ENCODE assay signal across 8 cellular contexts in genomic region chr2:70948350-70949003, GRCh38. TPM values are rescaled to one million over a fixed set of nuclear protein-coding genes. Genes with fewer than 3 reads are reported as not detected.
DNase-seq lines count a peak whose midpoint lies in the region; ATAC-seq and TF ChIP-seq lines count a peak whose summit lies in the region.

No MANE protein-coding gene starts in this region.

- peak; percentile 82 for ATAC-seq in GM19351 (IDR thresholded peaks at IDR 0.05; ENCODE audit: unreplicated experiment)
- peak; percentile 94 to 96 for ATAC-seq in activated T-cell treated with anti-CD3 and anti-CD28 coated beads, Interleukin-2, amount 50 U/mL, for 72 hours (replicated peaks in 1 of 2)
- peak; percentile 95 for ATAC-seq in stimulated activated naive CD8-positive, alpha-beta T cell treated with anti-CD3 and anti-CD28 coated beads, Interleukin-15, Interleukin-2, amounts not matched to agents 100 U/mL and 50 U/mL, for 24 hours

- H3K9me2 ChIP-seq in PC-9 (ENCODE audit: insufficient read depth): no peaks in the 10 kb centered on the region

- POLR2A ChIA-PET in PC-9 (lab: Charles Lee; ENCODE audit: unreplicated experiment): interaction anchor here (0.7 kb wide), 1 partner anchor 29 kb away, joined by 3 read pairs; no protein-coding TSS in a partner anchor

- no peaks in the 10 kb centered on the region; the same call in 1 of the 2 replicates for H3F3A ChIP-seq in PC-9 (ENCODE audit: insufficient read depth, low read depth)

- CTCF ChIA-PET in PC-9 (lab: Charles Lee): interaction anchor here (0.5 to 3.9 kb wide), 6 partner anchors 11 to 1916 kb away, joined by 3 to 23 read pairs (median 4); no protein-coding TSS in a partner anchor

- H3K4me3 ChIP-seq in BE2C (ENCODE audit: low read depth, low read length) (peak overlapping the region; percentile 49), HUES48 (ENCODE audit: low read depth, low read length) (peak overlapping the region; percentile 49), PC-9 (peak overlapping the region; percentile 45; the same call in 1 of the 2 replicates), fibroblast of pulmonary artery (replicated peaks; ENCODE audit: low read depth, low read length) (peak overlapping the region; percentile 43)

- H2AFZ ChIP-seq in PC-9: peak overlapping the region; percentile 82

- H3K36me3 ChIP-seq in BE2C (no peaks in the 10 kb centered on the region), HUES48 (ENCODE audit: control insufficient read depth, insufficient read depth, low read length) (no peaks in the 10 kb centered on the region), PC-9 (ENCODE audit: low read depth) (no peaks in the 10 kb centered on the region)

- peaks cover 21% of the 10 kb centered on the region for H3K4me1 Mint-ChIP-seq in activated T-cell treated with anti-CD3 and anti-CD28 coated beads, Interleukin-2, amount 50 U/mL, for 72 hours (ENCODE audit: low read depth)
- peaks cover 45% of the 10 kb centered on the region for H3K4me1 Mint-ChIP-seq in neural crest cell

- no peaks in the 10 kb centered on the region for H4K20me1 ChIP-seq in PC-9 (ENCODE audit: insufficient read depth)

- no peaks in the 10 kb centered on the region for H3K4me1 ChIP-seq in BE2C
- peaks cover 5% of the 10 kb centered on the region for H3K4me1 ChIP-seq in HUES48 (ENCODE audit: control insufficient read depth, insufficient read depth, low read length)
- H3K4me1 ChIP-seq in PC-9 (replicated peaks; ENCODE audit: insufficient read depth): peaks cover 7% of the 10 kb centered on the region; the same call in 1 of the 2 replicates

- H3K9ac ChIP-seq in HUES48 (ENCODE audit: low read depth, low read length): no peak overlapping the region

- no peak overlapping the region for H3K27ac Mint-ChIP-seq in activated T-cell treated with anti-CD3 and anti-CD28 coated beads, Interleukin-2, amount 50 U/mL, for 72 hours
- peak overlapping the region; percentile 93 for H3K27ac Mint-ChIP-seq in neural crest cell (ENCODE audit: unreplicated experiment)

- H3K27ac ChIP-seq in HUES48 (ENCODE audit: low read depth, low read length) (no peak overlapping the region), PC-9 (no peak overlapping the region)

- H3K79me2 ChIP-seq in PC-9 (ENCODE audit: low read depth): no peaks in the 10 kb centered on the region

- DNase-seq in BE2C (peak; percentile 77), PC-9 (peak in 1 of 2 experiments; percentile 70), fibroblast of pulmonary artery (ENCODE audit: low read depth) (peak; percentile 76), neural crest cell (ENCODE audit: low read depth, low spot score) (peak; percentile 87)
- peak; percentile 84 to 86 for DNase-seq in activated T-cell treated with anti-CD3 and anti-CD28 coated beads, Interleukin-2, amount 50 U/mL, for 72 hours
- peak; percentile 89 for DNase-seq in stimulated activated naive CD8-positive, alpha-beta T cell treated with anti-CD3 and anti-CD28 coated beads, Interleukin-15, Interleukin-2, amounts not matched to agents 100 U/mL and 50 U/mL, for 24 hours

- no peaks in the 10 kb centered on the region for H3K36me3 Mint-ChIP-seq in activated T-cell treated with anti-CD3 and anti-CD28 coated beads, Interleukin-2, amount 50 U/mL, for 72 hours (ENCODE audit: insufficient read depth in 2 of 2)
- H3K36me3 Mint-ChIP-seq in neural crest cell (ENCODE audit: low read depth): no peaks in the 10 kb centered on the region

- H3K9me3 Mint-ChIP-seq in activated T-cell treated with anti-CD3 and anti-CD28 coated beads, Interleukin-2, amount 50 U/mL, for 72 hours: no peaks in the 10 kb centered on the region
- H3K9me3 Mint-ChIP-seq in neural crest cell: no peaks in the 10 kb centered on the region

- intact Hi-C loops in PC-9 (cut with micrococcal nuclease; ENCODE audit: unreplicated experiment): loop anchor here (1.0 to 5.0 kb wide), 3 partner anchors 28 to 646 kb away; partner anchors contain the start of gene FAM136A

- BruUV-seq in PC-9 (replicated peaks; lab: Mats Ljungman, UMichigan): no TSS peak

- peak overlapping the region; percentile 74 for H3K4me2 ChIP-seq in PC-9

- no peaks in the 10 kb centered on the region for H3K9me3 ChIP-seq in BE2C
- no peaks in the 10 kb centered on the region for H3K9me3 ChIP-seq in HUES48 (ENCODE audit: control insufficient read depth, insufficient read depth, low read length)
- H3K9me3 ChIP-seq in PC-9 (ENCODE audit: insufficient read depth, low read depth): no peaks in the 10 kb centered on the region

- H3K27me3 ChIP-seq in BE2C (no peaks in the 10 kb centered on the region), HUES48 (ENCODE audit: control insufficient read depth, insufficient read depth, low read length) (peaks cover 56% of the 10 kb centered on the region), PC-9 (ENCODE audit: insufficient read depth, low read depth) (no peaks in the 10 kb centered on the region)

- TF ChIP-seq CTCF in BE2C (IDR thresholded peaks at IDR 0.05; ENCODE audit: low read depth, low read length) (peak; percentile 73), PC-9 (conservative IDR thresholded peaks at IDR 0.05) (peak; percentile 86), fibroblast of pulmonary artery (IDR thresholded peaks at IDR 0.05; ENCODE audit: low read length, missing control alignments) (peak; percentile 87), neural crest cell (conservative IDR thresholded peaks at IDR 0.05) (peak; percentile 91)

- H3K27me3 Mint-ChIP-seq in activated T-cell treated with anti-CD3 and anti-CD28 coated beads, Interleukin-2, amount 50 U/mL, for 72 hours (ENCODE audit: low read depth): peaks cover 38% of the 10 kb centered on the region
- H3K27me3 Mint-ChIP-seq in neural crest cell (ENCODE audit: low read depth): peaks cover 46% of the 10 kb centered on the region

- H3K4me3 Mint-ChIP-seq in activated T-cell treated with anti-CD3 and anti-CD28 coated beads, Interleukin-2, amount 50 U/mL, for 72 hours: peak overlapping the region; percentile 87 to 90
- H3K4me3 Mint-ChIP-seq in neural crest cell: peak overlapping the region; percentile 76

RNA-seq across cellular contexts. Expression of gene ATP6V1B1, which starts 12.8 kb away (rescaled TPM):
- polyA plus RNA-seq in BE2C (2012; ENCODE audit: insufficient read depth, insufficient read length, low read depth): not detected
- total RNA-seq in PC-9 (2021) (7.8 and 13.9 TPM in 2 replicates), neural crest cell (4.3 and 4.6 TPM in 2 replicates)
- total RNA-seq in activated T-cell treated with anti-CD3 and anti-CD28 coated beads, Interleukin-2, amount 50 U/mL, for 72 hours: not detected

RNA-seq across cellular contexts. Expression of gene ANKRD53, which starts 30.0 kb away (rescaled TPM):
- polyA plus RNA-seq in BE2C (2012; ENCODE audit: insufficient read depth, insufficient read length, low read depth): 1.6 TPM
- total RNA-seq in PC-9 (2021) (not detected in 2 replicates), neural crest cell (1.2 and 1.7 TPM in 2 replicates)
- total RNA-seq in activated T-cell treated with anti-CD3 and anti-CD28 coated beads, Interleukin-2, amount 50 U/mL, for 72 hours: under 1 TPM in 1 of 2 donors, not detected in 1; 0.58 TPM

RNA-seq across cellular contexts. Expression of gene TEX261, which starts 46.2 kb away (rescaled TPM):
- polyA plus RNA-seq in BE2C (2012; ENCODE audit: insufficient read depth, insufficient read length, low read depth): 17.1 TPM
- total RNA-seq in PC-9 (2021) (30.3 and 47.6 TPM in 2 replicates), neural crest cell (57.2 and 58.4 TPM in 2 replicates)
- 10 to 100 TPM; 45.9 to 66.6 TPM for total RNA-seq in activated T-cell treated with anti-CD3 and anti-CD28 coated beads, Interleukin-2, amount 50 U/mL, for 72 hours

RNA-seq across cellular contexts. Expression of gene VAX2, which starts 48.1 kb away (rescaled TPM):
- 1.0 TPM for polyA plus RNA-seq in BE2C (2012; ENCODE audit: insufficient read depth, insufficient read length, low read depth)
- total RNA-seq in PC-9 (2021): 0.58 TPM in 1 of 2 replicates, not detected in the other
- not detected for total RNA-seq in activated T-cell treated with anti-CD3 and anti-CD28 coated beads, Interleukin-2, amount 50 U/mL, for 72 hours
- total RNA-seq in neural crest cell: 6.3 and 8.6 TPM in 2 replicates
